7 cellular contexts compared by ENCODE assay signal in the genomic region with DNA sequence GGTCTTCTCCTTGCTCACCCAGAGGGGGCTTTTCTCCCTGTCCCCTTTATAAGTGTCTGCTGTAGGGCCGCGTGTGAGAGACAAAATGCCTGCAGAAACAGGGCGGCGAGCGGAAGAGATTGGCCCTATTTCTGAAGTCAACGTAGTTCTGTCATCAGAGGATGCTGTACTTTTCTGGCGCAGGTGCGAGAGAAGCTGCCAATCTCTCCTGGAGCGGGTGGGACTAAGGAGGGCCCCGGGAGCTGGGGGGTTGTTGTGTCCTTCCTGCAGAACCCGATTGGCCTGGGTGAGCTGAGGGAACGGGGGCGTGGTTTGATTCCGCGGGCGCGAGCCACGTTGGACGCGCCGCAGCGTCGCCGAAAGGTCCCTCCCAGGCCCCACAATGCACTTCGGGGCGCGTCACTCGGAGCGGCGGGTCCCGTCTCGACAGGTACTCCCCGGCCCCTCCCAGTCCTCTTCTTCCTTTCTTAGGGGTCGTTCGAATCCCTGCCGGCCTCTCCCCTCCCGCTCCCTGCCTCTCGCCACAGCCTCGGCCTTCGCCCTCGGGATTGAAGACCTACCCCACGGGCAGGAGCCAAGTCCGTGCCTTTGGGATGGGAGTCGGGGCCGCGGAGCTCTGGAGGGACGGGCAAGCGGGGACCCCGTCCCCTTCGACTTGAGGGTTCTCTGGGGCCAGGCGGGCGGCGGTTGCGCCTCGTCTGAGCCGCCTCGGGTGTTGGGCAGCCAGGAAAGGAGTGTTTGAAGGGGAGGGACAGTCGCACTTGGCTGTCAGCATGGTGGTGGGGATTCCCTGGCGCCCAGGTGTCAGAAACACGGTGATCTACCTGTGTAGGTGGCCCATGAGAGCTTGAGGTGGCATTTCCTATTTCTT. TPM values are rescaled to one million over a fixed set of nuclear protein-coding genes. Genes with fewer than 3 reads are reported as not detected.
A peak's percentile ranks its signal among the peaks of the same experiment; 100 is the strongest.
DNase-seq lines count a peak whose midpoint lies in the region; ATAC-seq and TF ChIP-seq lines count a peak whose summit lies in the region.

A gene with protein sequence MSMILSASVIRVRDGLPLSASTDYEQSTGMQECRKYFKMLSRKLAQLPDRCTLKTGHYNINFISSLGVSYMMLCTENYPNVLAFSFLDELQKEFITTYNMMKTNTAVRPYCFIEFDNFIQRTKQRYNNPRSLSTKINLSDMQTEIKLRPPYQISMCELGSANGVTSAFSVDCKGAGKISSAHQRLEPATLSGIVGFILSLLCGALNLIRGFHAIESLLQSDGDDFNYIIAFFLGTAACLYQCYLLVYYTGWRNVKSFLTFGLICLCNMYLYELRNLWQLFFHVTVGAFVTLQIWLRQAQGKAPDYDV (plus strand): TSS at position 387 of the 871 bp plus-strand sequence. CDS start 7,275 bp downstream, outside the sequence.

- no peaks in the 10 kb centered on the region for H3K9me2 ChIP-seq in hepatocyte (replicated peaks; ENCODE audit: insufficient read depth)

- H3K4me3 ChIP-seq in hepatocyte = peak within 1 kb of the TSS; percentile 89

- no peaks in the 10 kb centered on the region for H3K4me1 ChIP-seq in hepatocyte (ENCODE audit: insufficient read depth)

- ATAC-seq in GM18505 (IDR thresholded peaks at IDR 0.05; ENCODE audit: unreplicated experiment) = peak; percentile 96
- ATAC-seq in HG02973 (IDR thresholded peaks at IDR 0.05; ENCODE audit: unreplicated experiment) = peak; percentile 95

- TF ChIP-seq CTCF in hepatocyte (IDR thresholded peaks at IDR 0.05; ENCODE audit: poor library complexity) = no peak

- DNase-seq in NCI-H2029 (lab: John Stamatoyannopoulos, UW) (peak; percentile 96), T-helper 22 cell (ENCODE audit: low read depth) (peak; percentile 92), astrocyte of the hippocampus (ENCODE audit: low read depth, low spot score) (peak; percentile 98), hepatocyte (ENCODE audit: low spot score) (peak; percentile 98), retina (peak; percentile 97)

- peaks cover 28% of the 10 kb centered on the region for H3K79me2 ChIP-seq in hepatocyte

- H4K20me1 ChIP-seq in hepatocyte (ENCODE audit: insufficient read depth, poor library complexity, severe bottlenecking) = no peaks in the 10 kb centered on the region

- H3K4me2 ChIP-seq in hepatocyte = peak within 1 kb of the TSS; percentile 92

- peak within 1 kb of the TSS; percentile 97 for H3K27ac ChIP-seq in hepatocyte

- H2AFZ ChIP-seq in hepatocyte = peak within 1 kb of the TSS; percentile 96

- H3K9me3 ChIP-seq in hepatocyte (ENCODE audit: low read depth) = peaks cover 3% of the 10 kb centered on the region

- no peaks in the 10 kb centered on the region for H3K27me3 ChIP-seq in hepatocyte

- peak; percentile 86 for TF ChIP-seq POLR2A in GM18505 (IDR thresholded peaks at IDR 0.05; ENCODE audit: borderline replicate concordance, extremely low read depth, insufficient read depth, insufficient read length)

- WGBS in hepatocyte (ENCODE audit: low lambda C conversion rate, missing lambda C conversion rate) = under 1% methylated on average over 41 of the region's 60 CpGs

- H3K36me3 ChIP-seq in hepatocyte (replicated peaks; ENCODE audit: insufficient read depth, low read depth) = no peaks in the 10 kb centered on the region

RNA-seq across cellular contexts. Expression of the gene that starts here (rescaled TPM):
- total RNA-seq in hepatocyte = 21.9 and 28.8 TPM in 2 replicates
- polyA plus RNA-seq in hepatocyte = 13.9 and 16.0 TPM in 2 replicates

Comparison
In these comparisons a context has a peak if more than half of its experiments do, and no peak if none do; other contexts are left out.
1. Peak in every context shown above with its lines: DNase-seq, ATAC-seq, H3K4me3 ChIP-seq and H3K27ac ChIP-seq.